8 cellular contexts compared by ENCODE assay signal in genomic region chr12:8018666-8019581, GRCh38. TPM values are rescaled to one million over a fixed set of nuclear protein-coding genes. Genes with fewer than 3 reads are reported as not detected.
DNase-seq lines count a peak whose midpoint lies in the region; ATAC-seq, FAIRE-seq and TF ChIP-seq lines count a peak whose summit lies in the region.

No MANE protein-coding gene starts in this region.

- peaks cover 15% of the 10 kb centered on the region for H3K27me3 Mint-ChIP-seq in HFFc6 (ENCODE audit: insufficient read depth)

- intact Hi-C loops in heart right ventricle (cut with DNase I): no loop called here

- TF ChIP-seq CTCF in A549 (IDR thresholded peaks at IDR 0.05) (no peak), HFFc6 (IDR thresholded peaks at IDR 0.05) (no peak), heart right ventricle (IDR thresholded peaks at IDR 0.05) (no peak)

- no peaks in the 10 kb centered on the region for H3K9me3 Mint-ChIP-seq in HFFc6

- H3K4me2 ChIP-seq in A549: peak overlapping the region; percentile 64

- TF ChIP-seq POLR2A in A549 (IDR thresholded peaks at IDR 0.05; ENCODE audit: low read length): no peak

- ATAC-seq in A549 (peak; percentile 43 to 74; a peak in 4 of 6 replicates), heart right ventricle (peak in 7 of 8 donors; percentile 37 to 72 (median 47))

- no peaks in the 10 kb centered on the region for H3K36me3 ChIP-seq in heart right ventricle

- peaks cover 0 to 67% (median 45%) of the 10 kb centered on the region in 7 donors for H3K27me3 ChIP-seq in heart right ventricle

- CTCF ChIA-PET in A549 (lab: Yijun Ruan, JAX): interaction anchor here (0.6 kb wide), 1 partner anchor 210 kb away, joined by 4 read pairs; no protein-coding TSS in a partner anchor

- H3K9me3 ChIP-seq in A549 (no peaks in the 10 kb centered on the region), heart right ventricle (no peaks in the 10 kb centered on the region)

- no peak for TF ChIP-seq RAD21 in A549 (conservative IDR thresholded peaks at IDR 0.05 in 1 of 2, IDR thresholded peaks at IDR 0.05 in 1 of 2)

- H3K4me3 Mint-ChIP-seq in HFFc6: peak overlapping the region; percentile 5; the same call in 1 of the 2 replicates

- DNase-seq in A549 (ENCODE audit: low read depth in 1 of 2, low spot score in 1 of 2): no peak
- DNase-seq in HFFc6: no peak
- DNase-seq in activated CD8-positive, alpha-beta memory T cell treated with anti-CD3 and anti-CD28 coated beads, Interleukin-2, amount 50 U/mL, for 48 hours: peak; percentile 69
- peak in 1 of 2 donors; percentile 17 for DNase-seq in heart right ventricle
- no peak for DNase-seq in skeletal muscle cell (ENCODE audit: low read depth)
- DNase-seq in DMS53 treated with DMSO at 0.1 percent for 48 hours (lab: John Stamatoyannopoulos, UW; ENCODE audit: unreplicated experiment): no peak
- no peak for DNase-seq in DMS153 treated with DMSO at 0.1 percent for 48 hours (lab: John Stamatoyannopoulos, UW; ENCODE audit: unreplicated experiment)
- DNase-seq in NCI-H1105 treated with DMSO at 0.1 percent for 48 hours (lab: John Stamatoyannopoulos, UW): no peak

- POLR2A ChIA-PET in A549 (lab: Yijun Ruan, JAX): no interaction called here

- H3K4me1 Mint-ChIP-seq in HFFc6 (ENCODE audit: low read depth): no peaks in the 10 kb centered on the region

- H3K36me3 Mint-ChIP-seq in HFFc6 (ENCODE audit: low read depth): no peaks in the 10 kb centered on the region

- peak overlapping the region; percentile 33 for H3K4me3 ChIP-seq in A549
- H3K4me3 ChIP-seq in heart right ventricle: peak overlapping the region; percentile 21 to 52 (median 44)
- H3K4me3 ChIP-seq in skeletal muscle cell (ENCODE audit: low read depth, low read length): peak overlapping the region; percentile 32

- no peak for TF ChIP-seq EP300 in A549 (IDR thresholded peaks at IDR 0.05)

- 0 out of 6 replicates have a peak overlapping the region, but pooled peaks of 1 of the 2 experiments have one; percentile 25 for H3K27ac ChIP-seq in A549
- peak overlapping the region in 1 of 10 donors; percentile 29 for H3K27ac ChIP-seq in heart right ventricle

- 30% methylated on average over 58 of the region's 58 CpGs for WGBS in A549 (ENCODE audit: missing lambda C conversion rate)
- WGBS in heart right ventricle, 2 donors: 2 to 4% methylated on average over 58 of the region's 58 CpGs

- no peak overlapping the region for H3K27ac Mint-ChIP-seq in HFFc6

- no peak for FAIRE-seq in A549 (lab: Jason Lieb, UNC)

- H3K4me1 ChIP-seq in A549 (no peaks in the 10 kb centered on the region), heart right ventricle (peaks cover 0 to 12% (median 9%) of the 10 kb centered on the region in 9 donors)

TF ChIP-seq in A549, 52 proteins besides CTCF, POLR2A, EP300 and RAD21:
- TF ChIP-seq, protein P1, sequence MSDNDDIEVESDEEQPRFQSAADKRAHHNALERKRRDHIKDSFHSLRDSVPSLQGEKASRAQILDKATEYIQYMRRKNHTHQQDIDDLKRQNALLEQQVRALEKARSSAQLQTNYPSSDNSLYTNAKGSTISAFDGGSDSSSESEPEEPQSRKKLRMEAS (IDR thresholded peaks at IDR 0.05): no peak
- TF ChIP-seq RARB (CRISPR knock-in tag; IDR thresholded peaks at IDR 0.05): no peak

RNA-seq across cellular contexts. Expression of gene FOXJ2, which starts 13.6 kb away (rescaled TPM):
- polyA plus RNA-seq in A549 (2011; rRNA removed) (7.0 and 9.5 TPM in 2 replicates), A549 (2017; fragmentation: RNase III; extraction: RNeasy Plus Mini Kit Qiagen cat#74134 plus additional on column Dnase treatment) (7.4 to 7.6 TPM (median 7.4 TPM) in 3 replicates), heart right ventricle (1 to 10 TPM; 8.7 to 9.3 TPM)
- 4.2 and 5.4 TPM in 2 replicates for polyA plus RNA-seq in A549 (2012; cell fraction: cytosol; rRNA removed)
- 9.0 and 9.6 TPM in 2 replicates for polyA plus RNA-seq in A549 (2012; cell fraction: nucleus; rRNA removed)
- polyA minus RNA-seq in A549 (2011; rRNA and poly(A)+ RNA removed): 9.1 and 12.1 TPM in 2 replicates
- total RNA-seq in HFFc6 (2021; fragmentation: NEBNext Ultra II Directional; extraction: Animal tissue kit (Norgen Biotek cat#: 25700)): 10 to 100 TPM; 15.3 to 17.5 (median 15.9) TPM
- total RNA-seq in heart right ventricle: 10 to 100 TPM; 22.1 to 29.4 (median 24.6) TPM

RNA-seq across cellular contexts. Expression of gene C3AR1, which starts 47.2 kb away (rescaled TPM):
- polyA plus RNA-seq in A549 (2011; rRNA removed) (not detected in 2 replicates), A549 (2017; fragmentation: RNase III; extraction: RNeasy Plus Mini Kit Qiagen cat#74134 plus additional on column Dnase treatment) (not detected in 3 replicates), heart right ventricle (1 to 10 TPM; 2.1 to 4.4 TPM)
- not detected in 2 replicates for polyA plus RNA-seq in A549 (2012; cell fraction: cytosol; rRNA removed)
- polyA plus RNA-seq in A549 (2012; cell fraction: nucleus; rRNA removed): not detected in 2 replicates
- polyA minus RNA-seq in A549 (2011; rRNA and poly(A)+ RNA removed): 0.17 TPM in 1 of 2 replicates, not detected in the other
- under 1 TPM; 0.38 to 0.85 (median 0.62) TPM for total RNA-seq in HFFc6 (2021; fragmentation: NEBNext Ultra II Directional; extraction: Animal tissue kit (Norgen Biotek cat#: 25700))
- 10 to 100 TPM in 1 of 10 donors, 1 to 10 TPM in 9; 1.1 to 26.5 (median 3.8) TPM for total RNA-seq in heart right ventricle
